ENCODE assay signal across 16 cellular contexts in genomic region chr3:62995142-62995541, GRCh38.
DNase-seq lines count a peak whose midpoint lies in the region; ATAC-seq, FAIRE-seq and TF ChIP-seq lines count a peak whose summit lies in the region.
"Had no signal": no experiment of that assay in that cellular context is flagged by ENCODE, and none has a peak within 500 bp of the region (broad histone marks: within the 10 kb centered on the region; RNA-seq: fewer than 3 reads in every experiment).

No MANE protein-coding gene starts in this region.

- TF ChIP-seq CTCF in endodermal cell (conservative IDR thresholded peaks at IDR 0.05): no peak
- no peak for TF ChIP-seq CTCF in colonic mucosa (IDR thresholded peaks at IDR 0.05)

- 57 to 61% methylated on average over 3 of the region's 3 CpGs for WGBS in endodermal cell (ENCODE audit: insufficient coverage in 1 of 2, insufficient read length in 1 of 2), 2 experiments

- peak overlapping the region; percentile 0; the same call in 1 of the 2 replicates for H3K27ac ChIP-seq in HUES6 (ENCODE audit: low read depth, low read length)
- no peak overlapping the region for H3K27ac ChIP-seq in endodermal cell (ENCODE audit: low read depth, low read length)
- H3K27ac ChIP-seq in colonic mucosa: no peak overlapping the region

- H3K9me3 ChIP-seq in HUES6 (ENCODE audit: control insufficient read depth, insufficient read depth, low read depth, low read length) (no peaks in the 10 kb centered on the region), endodermal cell (ENCODE audit: control insufficient read depth, low read length) (peaks cover 7% of the 10 kb centered on the region), colonic mucosa (no peaks in the 10 kb centered on the region)

- no peak for DNase-seq in endodermal cell
- peak; percentile 8 for DNase-seq in iPS-NIHi11 (ENCODE audit: low spot score)
- DNase-seq in colonic mucosa: no peak
- DNase-seq in SHP77 treated with DMSO at 0.1 percent for 48 hours (lab: John Stamatoyannopoulos, UW): no peak
- DNase-seq in GM19239 (ENCODE audit: insufficient read length, low spot score): no peak
- DNase-seq: C1 segment of cervical spinal cord; CD4-positive, alpha-beta T cell; DMS79 had no signal

- ATAC-seq in HG02763 (IDR thresholded peaks at IDR 0.05; ENCODE audit: unreplicated experiment): no peak
- ATAC-seq: GM12878, HCT116, K562 had no signal

- no peaks in the 10 kb centered on the region for H3K36me3 ChIP-seq in HUES6 (ENCODE audit: control insufficient read depth, insufficient read depth, low read length)
- no peaks in the 10 kb centered on the region for H3K36me3 ChIP-seq in endodermal cell (ENCODE audit: control insufficient read depth, insufficient read depth, low read length)
- H3K36me3 ChIP-seq in colonic mucosa: no peaks in the 10 kb centered on the region

- H3K27me3 Mint-ChIP-seq in endodermal cell (ENCODE audit: insufficient read depth): no peaks in the 10 kb centered on the region
- H3K27me3 Mint-ChIP-seq: B cell; CD4-positive, alpha-beta T cell had no signal

- intact Hi-C loops in colonic mucosa (cut with DNase I): no loop called here

- no peaks in the 10 kb centered on the region for H3K9me3 Mint-ChIP-seq in endodermal cell

- no peak overlapping the region for H3K4me3 Mint-ChIP-seq in endodermal cell
- H3K4me3 Mint-ChIP-seq: B cell; CD4-positive, alpha-beta T cell had no signal

- peak overlapping the region; percentile 6 for H3K27ac Mint-ChIP-seq in endodermal cell
- H3K27ac Mint-ChIP-seq: B cell; CD4-positive, alpha-beta T cell had no signal

- H3K4me1 Mint-ChIP-seq in endodermal cell: peaks cover 46% of the 10 kb centered on the region
- H3K4me1 Mint-ChIP-seq: B cell had no signal

- H3K9ac ChIP-seq in HUES6 (ENCODE audit: low read length): no peak overlapping the region
- H3K9ac ChIP-seq in endodermal cell (ENCODE audit: extremely low read depth, low read length, poor library complexity, severe bottlenecking): no peak overlapping the region
- no peak overlapping the region for H3K9ac ChIP-seq in colonic mucosa (ENCODE audit: low read depth in 2 of 2, low read length in 2 of 2)

- H3K36me3 Mint-ChIP-seq in endodermal cell (ENCODE audit: low read depth): no peaks in the 10 kb centered on the region

- FAIRE-seq in GM19239 (lab: Jason Lieb, UNC): no peak
- FAIRE-seq: A204.1, GM12878, GM18507, K562 had no signal

- H3K27me3 ChIP-seq in HUES6 (ENCODE audit: control insufficient read depth, insufficient read depth, low read length): no peaks in the 10 kb centered on the region
- H3K27me3 ChIP-seq in endodermal cell (ENCODE audit: control insufficient read depth, insufficient read depth, low read length, poor library complexity, severe bottlenecking): no peaks in the 10 kb centered on the region
- H3K27me3 ChIP-seq in colonic mucosa: no peaks in the 10 kb centered on the region

- no peak overlapping the region for H3K4me3 ChIP-seq in HUES6 (ENCODE audit: low read depth, low read length)
- H3K4me3 ChIP-seq in endodermal cell (ENCODE audit: low read length): peak overlapping the region; percentile 16
- no peak overlapping the region for H3K4me3 ChIP-seq in colonic mucosa
- H3K4me3 ChIP-seq: GM12878, K562 had no signal

- H3K4me1 ChIP-seq in HUES6 (ENCODE audit: control insufficient read depth, insufficient read depth, low read length) (peaks cover 26% of the 10 kb centered on the region), endodermal cell (ENCODE audit: control insufficient read depth, insufficient read depth, low read length) (peaks cover 18% of the 10 kb centered on the region), colonic mucosa (no peaks in the 10 kb centered on the region)
